Comparison of ENCODE assay signal across 28 cellular contexts in genomic region chr11:132251095-132251494, GRCh38.
"Had no signal": no experiment of that assay in that cellular context is flagged by ENCODE, and none has a peak within 500 bp of the region (broad histone marks: within the 10 kb centered on the region; RNA-seq: fewer than 3 reads in every experiment).

No MANE protein-coding gene starts in this region.

- H3K27ac ChIP-seq: ascending aorta, coronary artery, Peyer's patch, WERI-Rb-1 had no signal

- H3K36me3 ChIP-seq: ascending aorta, Peyer's patch, WERI-Rb-1 had no signal

- H3K27me3 ChIP-seq: ascending aorta, Peyer's patch had no signal

- H3K4me1 ChIP-seq: ascending aorta, Peyer's patch had no signal

- DNase-seq: activated CD4-positive, alpha-beta T cell treated with anti-CD3 and anti-CD28 coated beads, Interleukin-2, amount 10 ng/mL, durations not matched to agents 24 days and 14 days; activated CD4-positive, alpha-beta T cell treated with anti-CD3 and anti-CD28 coated beads, Interleukin-2, amount 50 U/mL, for 4 hours; activated CD8-positive, alpha-beta T cell treated with anti-CD3 and anti-CD28 coated beads for 36 hours; activated gamma-delta T cell; activated naive CD4-positive, alpha-beta T cell treated with Interleukin-2 at 50 U/mL for 16 hours; activated naive CD8-positive, alpha-beta T cell treated with anti-CD3 and anti-CD28 coated beads, Interleukin-2, amount 10 ng/mL, durations not matched to agents 7 days and 5 days; activated T-cell treated with anti-CD3 and anti-CD28 coated beads, Interleukin-2, amount 50 U/mL, for 1 hour; activated T-cell treated with anti-CD3 and anti-CD28 coated beads, Interleukin-2, amount 50 U/mL, for 72 hours; amygdala; NCI-H1092 treated with DMSO at 0.1 percent for 48 hours; NCI-H1694; NCI-H1930; NCI-H2081 treated with DMSO at 0.1 percent for 48 hours; NCI-H2171; NCI-H446; NCI-H510A treated with DMSO at 0.1 percent for 48 hours; NCI-H526 treated with DMSO at 0.1 percent for 48 hours; NK-92 treated with Interleukin-12 subunit alpha and Interleukin-12 subunit beta, amount 100 ng/mL, for 24 hours; PC-3; Peyer's patch; RPMI8226; SHP77 treated with DMSO at 0.1 percent for 48 hours; T1000; WERI-Rb-1 had no signal

- ATAC-seq: activated CD8-positive, alpha-beta T cell treated with anti-CD3 and anti-CD28 coated beads for 36 hours; activated T-cell treated with anti-CD3 and anti-CD28 coated beads, Interleukin-2, amount 50 U/mL, for 72 hours; activated T-helper 17 cell treated with anti-CD3 and anti-CD28 coated beads, Interleukin-2, amount 50 U/mL, for 72 hours; PC-3; SK-N-SH treated with all-trans-retinoic acid at 6 μM for 48 hours had no signal

- H3K9me3 ChIP-seq: ascending aorta, Peyer's patch had no signal

- H3K4me3 ChIP-seq: ascending aorta, coronary artery, Peyer's patch had no signal
